9 cellular contexts compared by ENCODE assay signal in the genomic region with DNA sequence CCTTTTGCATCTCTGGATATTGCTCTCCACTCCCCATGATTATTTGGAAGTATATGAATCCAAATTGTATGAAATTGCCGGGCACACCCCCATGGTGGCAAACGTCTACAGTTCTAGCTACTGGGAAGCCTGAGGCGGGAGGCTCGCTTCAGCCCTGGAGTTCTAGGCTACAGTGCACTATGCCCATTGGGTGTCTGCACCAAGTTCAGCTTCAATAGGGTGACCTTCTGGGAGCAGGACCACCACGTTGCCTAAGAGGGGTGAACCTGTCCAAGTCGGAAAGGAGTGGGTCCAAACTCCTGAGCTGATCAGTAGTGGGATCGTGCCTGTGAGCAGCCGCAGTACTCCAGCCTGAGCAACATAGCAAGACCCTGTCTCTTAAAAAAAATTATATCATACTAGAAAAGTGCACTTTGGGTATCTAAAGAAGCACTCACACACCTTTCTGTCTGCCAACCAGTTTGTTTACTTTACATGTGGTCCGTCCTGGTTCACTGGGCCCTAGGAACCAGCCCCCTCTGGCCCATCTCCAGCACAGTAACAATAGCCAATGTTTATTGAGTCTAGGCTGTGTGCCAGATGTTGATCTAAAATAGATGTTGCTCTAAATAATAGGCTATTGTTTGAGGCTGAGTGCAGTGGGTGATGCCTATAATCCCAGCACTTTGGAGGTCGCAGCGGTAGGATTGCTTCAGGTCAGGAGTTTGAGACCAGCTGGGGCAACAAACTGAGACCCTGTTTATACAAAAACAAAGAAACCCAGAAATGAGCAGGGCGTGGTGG. TPM values are rescaled to one million over a fixed set of nuclear protein-coding genes. Genes with fewer than 3 reads are reported as not detected.
DNase-seq lines count a peak whose midpoint lies in the region; ATAC-seq and TF ChIP-seq lines count a peak whose summit lies in the region.
"Had no signal": no experiment of that assay in that cellular context is flagged by ENCODE, and none has a peak within 500 bp of the region (broad histone marks: within the 10 kb centered on the region; RNA-seq: fewer than 3 reads in every experiment).

No MANE protein-coding gene starts in this region.

- POLR2A ChIA-PET in HEK293T (lab: Yijun Ruan, JAX), result interaction anchor here (1.6 kb wide), 1 partner anchor 17 kb away, joined by 5 read pairs; the partner anchor contains the start of gene KAT5

- H3K4me3 Mint-ChIP-seq in stimulated activated naive B cell treated with anti-CD40 and anti-IgM and Interleukin-4, amounts not matched to agents 10 μg/mL and 1 μg/mL and 100 μg/mL, for 72 hours, result no peak overlapping the region

- WGBS in hepatocyte (ENCODE audit: low lambda C conversion rate, missing lambda C conversion rate), result 82% methylated on average over 12 of the region's 12 CpGs
- WGBS in upper lobe of left lung, 2 donors, result 69 to 76% methylated on average over 12 of the region's 12 CpGs

- no peak overlapping the region for H3K4me3 ChIP-seq in SJCRH30
- no peak overlapping the region for H3K4me3 ChIP-seq in hepatocyte
- H3K4me3 ChIP-seq in upper lobe of left lung, result no peak overlapping the region

- no peaks in the 10 kb centered on the region for H3K36me3 ChIP-seq in SJCRH30
- H3K36me3 ChIP-seq in hepatocyte (replicated peaks; ENCODE audit: insufficient read depth, low read depth), result no peaks in the 10 kb centered on the region
- no peaks in the 10 kb centered on the region for H3K36me3 ChIP-seq in upper lobe of left lung

- TF ChIP-seq POLR2A in upper lobe of left lung (IDR thresholded peaks at IDR 0.05), result no peak

- DNase-seq in NCI-H1436 treated with DMSO at 0.1 percent for 48 hours (lab: John Stamatoyannopoulos, UW) (peak; percentile 16), SJCRH30 (peak; percentile 52 to 81), hepatocyte (ENCODE audit: low spot score) (peak; percentile 47), upper lobe of left lung (peak in 1 of 2 donors; percentile 28), HEK293T (ENCODE audit: extremely low spot score) (no peak), mesenteric fat pad (ENCODE audit: low spot score) (no peak)
- no peak for DNase-seq in stimulated activated naive B cell treated with anti-CD40 and anti-IgM and Interleukin-4, amounts not matched to agents 10 μg/mL and 1 μg/mL and 100 μg/mL, for 72 hours
- DNase-seq: T-helper 1 cell had no signal

- TF ChIP-seq CTCF in hepatocyte (IDR thresholded peaks at IDR 0.05; ENCODE audit: poor library complexity), result no peak
- TF ChIP-seq CTCF in upper lobe of left lung (IDR thresholded peaks at IDR 0.05), result no peak

- H3K27me3 ChIP-seq in SJCRH30 (peaks cover 26% of the 10 kb centered on the region), hepatocyte (no peaks in the 10 kb centered on the region), upper lobe of left lung (no peaks in the 10 kb centered on the region)

- H4K20me1 ChIP-seq in hepatocyte (ENCODE audit: insufficient read depth, poor library complexity, severe bottlenecking), result no peaks in the 10 kb centered on the region

- no peak overlapping the region for H2AFZ ChIP-seq in hepatocyte

- no peaks in the 10 kb centered on the region for H3K9me3 Mint-ChIP-seq in stimulated activated naive B cell treated with anti-CD40 and anti-IgM and Interleukin-4, amounts not matched to agents 10 μg/mL and 1 μg/mL and 100 μg/mL, for 72 hours
- H3K9me3 Mint-ChIP-seq: activated T-helper 2 cell treated with anti-CD3 and anti-CD28 coated beads, Interferon-gamma antibody, Interleukin-2, Interleukin-4, amounts not matched to agents 10 μg/mL and 5 μg/mL and 100 μg/mL, durations not matched to agents 14 hours and 24 hours and 36 hours had no signal

- peaks cover 0 to 4% of the 10 kb centered on the region in 2 donors for H3K4me1 Mint-ChIP-seq in stimulated activated naive B cell treated with anti-CD40 and anti-IgM and Interleukin-4, amounts not matched to agents 10 μg/mL and 1 μg/mL and 100 μg/mL, for 72 hours

- H3K27ac Mint-ChIP-seq in stimulated activated naive B cell treated with anti-CD40 and anti-IgM and Interleukin-4, amounts not matched to agents 10 μg/mL and 1 μg/mL and 100 μg/mL, for 72 hours, result no peak overlapping the region
- H3K27ac Mint-ChIP-seq: activated T-helper 2 cell treated with anti-CD3 and anti-CD28 coated beads, Interferon-gamma antibody, Interleukin-2, Interleukin-4, amounts not matched to agents 10 μg/mL and 5 μg/mL and 100 μg/mL, durations not matched to agents 14 hours and 24 hours and 36 hours had no signal

- H3K27ac ChIP-seq in SJCRH30 (no peak overlapping the region), hepatocyte (peak overlapping the region; percentile 63), upper lobe of left lung (peak overlapping the region in 3 of 4 donors; percentile 27 to 35 (median 30))

- ATAC-seq in upper lobe of left lung (ENCODE audit: low FRiP score in 2 of 2), result no peak
- no peak for ATAC-seq in stimulated activated naive B cell treated with anti-CD40 and anti-IgM and Interleukin-4, amounts not matched to agents 10 μg/mL and 1 μg/mL and 100 μg/mL, for 72 hours (replicated peaks)

- no peaks in the 10 kb centered on the region for H3K79me2 ChIP-seq in hepatocyte

- H3K27me3 Mint-ChIP-seq in stimulated activated naive B cell treated with anti-CD40 and anti-IgM and Interleukin-4, amounts not matched to agents 10 μg/mL and 1 μg/mL and 100 μg/mL, for 72 hours, result no peaks in the 10 kb centered on the region

- H3K9me3 ChIP-seq in SJCRH30 (replicated peaks) (peaks cover 6% of the 10 kb centered on the region; the same call in 1 of the 2 replicates), hepatocyte (ENCODE audit: low read depth) (no peaks in the 10 kb centered on the region), upper lobe of left lung (no peaks in the 10 kb centered on the region)

- CTCF ChIA-PET in HEK293T (lab: Yijun Ruan, JAX), result no interaction called here

- no peaks in the 10 kb centered on the region for H3K9me2 ChIP-seq in hepatocyte (replicated peaks; ENCODE audit: insufficient read depth)

- H3K4me1 ChIP-seq in SJCRH30 (peaks cover 8% of the 10 kb centered on the region), hepatocyte (ENCODE audit: insufficient read depth) (no peaks in the 10 kb centered on the region), upper lobe of left lung (peaks cover 5 to 16% (median 10%) of the 10 kb centered on the region in 4 donors)

- no peaks in the 10 kb centered on the region for H3K36me3 Mint-ChIP-seq in stimulated activated naive B cell treated with anti-CD40 and anti-IgM and Interleukin-4, amounts not matched to agents 10 μg/mL and 1 μg/mL and 100 μg/mL, for 72 hours

- TF ChIP-seq EP300 in upper lobe of left lung (IDR thresholded peaks at IDR 0.05), result no peak

- no peak overlapping the region for H3K4me2 ChIP-seq in hepatocyte

TF ChIP-seq in HEK293T, 16 proteins besides CTCF, POLR2A, EP300 and RAD21:
- TF ChIP-seq NFRKB (IDR thresholded peaks at IDR 0.05), result no peak
- TF ChIP-seq LEF1 (IDR thresholded peaks at IDR 0.05; ENCODE audit: borderline replicate concordance), result no peak
- TF ChIP-seq HDGF (IDR thresholded peaks at IDR 0.05; ENCODE audit: borderline replicate concordance), result no peak

RNA-seq across cellular contexts. Expression of gene KAT5, which starts 16.4 kb away (rescaled TPM):
- 30.7 and 34.0 TPM in 2 replicates for total RNA-seq in SJCRH30 (2014; rRNA removed; shearing (Covaris generic))
- total RNA-seq in hepatocyte (36.1 and 41.7 TPM in 2 replicates), upper lobe of left lung (100 to 1,000 TPM in 1 of 6 donors, 10 to 100 TPM in 5; 44.0 to 102 (median 88.4) TPM), mesenteric fat pad (49.9 TPM)
- polyA plus RNA-seq in hepatocyte, result 53.1 and 77.2 TPM in 2 replicates

RNA-seq across cellular contexts. Expression of gene RNASEH2C, which starts 24.9 kb away (rescaled TPM):
- total RNA-seq in SJCRH30 (2014; rRNA removed; shearing (Covaris generic)), result 49.3 and 50.9 TPM in 2 replicates
- total RNA-seq in hepatocyte, result 26.4 and 44.4 TPM in 2 replicates
- 68.6 and 78.7 TPM in 2 replicates for polyA plus RNA-seq in hepatocyte
- 10 to 100 TPM; 35.0 to 81.7 (median 49.1) TPM for total RNA-seq in upper lobe of left lung
- 71.8 TPM for total RNA-seq in mesenteric fat pad

RNA-seq across cellular contexts. Expression of gene RELA, which starts 32.9 kb away (rescaled TPM):
- total RNA-seq in SJCRH30 (2014; rRNA removed; shearing (Covaris generic)), result 37.3 and 38.3 TPM in 2 replicates
- 28.1 and 32.7 TPM in 2 replicates for total RNA-seq in hepatocyte
- polyA plus RNA-seq in hepatocyte, result 64.6 and 68.7 TPM in 2 replicates
- total RNA-seq in upper lobe of left lung, result 10 to 100 TPM; 42.9 to 86.8 (median 58.7) TPM
- 80.0 TPM for total RNA-seq in mesenteric fat pad

RNA-seq across cellular contexts. Expression of gene SIPA1, which starts 57.7 kb away (rescaled TPM):
- 2.8 and 2.9 TPM in 2 replicates for total RNA-seq in SJCRH30 (2014; rRNA removed; shearing (Covaris generic))
- total RNA-seq in hepatocyte (15.6 and 19.1 TPM in 2 replicates), upper lobe of left lung (100 to 1,000 TPM in 1 of 6 donors, 10 to 100 TPM in 5; 42.7 to 137 (median 74.9) TPM), mesenteric fat pad (54.5 TPM)
- polyA plus RNA-seq in hepatocyte, result 35.2 and 42.9 TPM in 2 replicates

Comparison
In these comparisons a context has a peak if more than half of its experiments do, and no peak if none do; other contexts are left out.
1. DNase-seq: peak in NCI-H1436 treated with DMSO at 0.1 percent for 48 hours (single experiment), SJCRH30 (2 of 2) and hepatocyte (single experiment); none in HEK293T (single experiment), stimulated activated naive B cell treated with anti-CD40 and anti-IgM and Interleukin-4, amounts not matched to agents 10 μg/mL and 1 μg/mL and 100 μg/mL, for 72 hours (single experiment) and mesenteric fat pad (single experiment).